ENCODE assay signal across 22 cellular contexts in the genomic region with DNA sequence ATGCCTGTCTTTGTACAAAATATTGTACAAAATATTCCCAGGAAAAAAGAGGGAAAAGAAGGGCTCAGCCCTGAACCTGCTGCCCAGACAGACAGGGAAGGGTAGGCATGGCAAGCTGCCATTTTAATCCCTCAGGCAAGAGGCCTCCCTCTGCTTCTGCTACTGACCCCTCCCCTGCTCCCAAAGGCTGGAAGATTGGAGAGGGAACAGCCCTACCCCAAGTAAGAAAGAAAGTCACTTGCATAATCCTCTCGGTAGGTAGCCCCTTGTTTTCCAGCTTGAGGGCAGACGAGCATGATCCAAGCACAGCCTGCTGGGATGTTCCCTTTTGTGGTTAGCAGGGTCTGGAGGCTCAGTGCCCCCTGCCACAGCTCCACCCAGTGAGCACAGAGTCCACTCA. TPM values are rescaled to one million over a fixed set of nuclear protein-coding genes. Genes with fewer than 3 reads are reported as not detected.
"Had no signal": no experiment of that assay in that cellular context is flagged by ENCODE, and none has a peak within 500 bp of the region (broad histone marks: within the 10 kb centered on the region; RNA-seq: fewer than 3 reads in every experiment).

No MANE protein-coding gene starts in this region.

- H3K9me3 Mint-ChIP-seq: activated CD4-positive, alpha-beta T cell treated with anti-CD3 and anti-CD28 coated beads, Interleukin-2, amount 10 ng/mL, durations not matched to agents 7 days and 5 days; activated naive CD4-positive, alpha-beta T cell treated with anti-CD3 and anti-CD28 coated beads, Interleukin-2, amount 10 ng/mL, durations not matched to agents 7 days and 5 days; activated T-cell treated with anti-CD3 and anti-CD28 coated beads, Interleukin-2, amount 50 U/mL, for 4 hours; dendritic cell treated with granulocyte-macrophage colony-stimulating factor and Interleukin-4, amounts not matched to agents 40 ng/mL and 50 ng/mL, for 4 days; stimulated activated memory B cell treated with anti-CD40 and anti-IgM and Interleukin-4, amounts not matched to agents 10 μg/mL and 1 μg/mL and 100 μg/mL, for 72 hours had no signal

- H2AFZ ChIP-seq: hepatocyte had no signal

- FAIRE-seq: astrocyte, bronchial epithelial cell, keratinocyte, small intestine had no signal

- H3K27ac Mint-ChIP-seq: activated CD4-positive, alpha-beta T cell treated with anti-CD3 and anti-CD28 coated beads, Interleukin-2, amount 10 ng/mL, durations not matched to agents 7 days and 5 days; activated CD8-positive, alpha-beta T cell treated with anti-CD3 and anti-CD28 coated beads, Interleukin-2, amount 10 ng/mL, durations not matched to agents 7 days and 5 days; activated naive CD4-positive, alpha-beta T cell treated with anti-CD3 and anti-CD28 coated beads, Interleukin-2, amount 10 ng/mL, durations not matched to agents 7 days and 5 days; dendritic cell treated with granulocyte-macrophage colony-stimulating factor and Interleukin-4, amounts not matched to agents 40 ng/mL and 50 ng/mL, for 4 days; stimulated activated memory B cell treated with anti-CD40 and anti-IgM and Interleukin-4, amounts not matched to agents 10 μg/mL and 1 μg/mL and 100 μg/mL, for 72 hours had no signal

- DNase-seq: activated CD4-positive, alpha-beta T cell treated with anti-CD3 and anti-CD28 coated beads, Interleukin-2, amount 10 ng/mL, durations not matched to agents 7 days and 5 days; activated CD8-positive, alpha-beta memory T cell treated with anti-CD3 and anti-CD28 coated beads, Interleukin-2, amount 50 U/mL, for 4 hours; activated CD8-positive, alpha-beta T cell treated with anti-CD3 and anti-CD28 coated beads, Interleukin-2, amount 10 ng/mL, durations not matched to agents 7 days and 5 days; activated effector memory CD4-positive, alpha-beta T cell treated with Interleukin-2 at 50 U/mL for 16 hours; activated naive CD4-positive, alpha-beta T cell treated with anti-CD3 and anti-CD28 coated beads, Interleukin-2, amount 10 ng/mL, durations not matched to agents 7 days and 5 days; activated T-cell treated with anti-CD3 and anti-CD28 coated beads, Interleukin-2, amount 50 U/mL, for 4 hours; effector memory CD4-positive, alpha-beta T cell; esophagus squamous epithelium; right lobe of liver; small intestine; stimulated activated CD4-positive, alpha-beta T cell treated with anti-CD3 and anti-CD28 coated beads, Interleukin-4, amount 100 ng/mL, for 24 hours; T1000; upper lobe of left lung had no signal

- H3K27ac ChIP-seq: esophagus squamous epithelium, hepatocyte, prostate gland, right lobe of liver, upper lobe of left lung had no signal

- H3K9me3 ChIP-seq: esophagus squamous epithelium, prostate gland, right lobe of liver, thoracic aorta, upper lobe of left lung had no signal

- H3K27me3 Mint-ChIP-seq: activated CD4-positive, alpha-beta T cell treated with anti-CD3 and anti-CD28 coated beads, Interleukin-2, amount 10 ng/mL, durations not matched to agents 7 days and 5 days had no signal

- H3K79me2 ChIP-seq: hepatocyte had no signal

- H3K4me3 Mint-ChIP-seq: activated CD4-positive, alpha-beta T cell treated with anti-CD3 and anti-CD28 coated beads, Interleukin-2, amount 10 ng/mL, durations not matched to agents 7 days and 5 days; activated CD8-positive, alpha-beta T cell treated with anti-CD3 and anti-CD28 coated beads, Interleukin-2, amount 10 ng/mL, durations not matched to agents 7 days and 5 days; activated naive CD4-positive, alpha-beta T cell treated with anti-CD3 and anti-CD28 coated beads, Interleukin-2, amount 10 ng/mL, durations not matched to agents 7 days and 5 days; activated T-cell treated with anti-CD3 and anti-CD28 coated beads, Interleukin-2, amount 50 U/mL, for 4 hours; dendritic cell treated with granulocyte-macrophage colony-stimulating factor and Interleukin-4, amounts not matched to agents 40 ng/mL and 50 ng/mL, for 4 days; stimulated activated memory B cell treated with anti-CD40 and anti-IgM and Interleukin-4, amounts not matched to agents 10 μg/mL and 1 μg/mL and 100 μg/mL, for 72 hours had no signal

- H3K36me3 Mint-ChIP-seq: activated naive CD4-positive, alpha-beta T cell treated with anti-CD3 and anti-CD28 coated beads, Interleukin-2, amount 10 ng/mL, durations not matched to agents 7 days and 5 days; stimulated activated memory B cell treated with anti-CD40 and anti-IgM and Interleukin-4, amounts not matched to agents 10 μg/mL and 1 μg/mL and 100 μg/mL, for 72 hours had no signal

- H3K4me3 ChIP-seq: esophagus squamous epithelium, hepatocyte, prostate gland, right lobe of liver, thoracic aorta, upper lobe of left lung had no signal

- H3K27me3 ChIP-seq: esophagus squamous epithelium, hepatocyte, right lobe of liver, upper lobe of left lung had no signal

- H3K4me1 ChIP-seq: prostate gland, right lobe of liver had no signal

- H3K4me2 ChIP-seq: hepatocyte had no signal

- ATAC-seq: activated CD4-positive, CD25-positive, alpha-beta regulatory T cell treated with anti-CD3 and anti-CD28 coated beads, Interleukin-2, amount 50 U/mL, for 24 hours; activated CD8-positive, alpha-beta T cell treated with anti-CD3 and anti-CD28 coated beads, Interleukin-2, amount 10 ng/mL, durations not matched to agents 7 days and 5 days; activated T-cell treated with anti-CD3 and anti-CD28 coated beads, Interleukin-2, amount 50 U/mL, for 4 hours; right lobe of liver; stimulated activated memory B cell treated with anti-CD40 and anti-IgM and Interleukin-4, amounts not matched to agents 10 μg/mL and 1 μg/mL and 100 μg/mL, for 72 hours had no signal

RNA-seq across cellular contexts. Expression of a gene that starts 20.7 kb away (rescaled TPM):
- total RNA-seq: activated CD4-positive, alpha-beta T cell treated with anti-CD3 and anti-CD28 coated beads, Interleukin-2, amount 10 ng/mL, durations not matched to agents 7 days and 5 days had no signal
